In the genomic region with DNA sequence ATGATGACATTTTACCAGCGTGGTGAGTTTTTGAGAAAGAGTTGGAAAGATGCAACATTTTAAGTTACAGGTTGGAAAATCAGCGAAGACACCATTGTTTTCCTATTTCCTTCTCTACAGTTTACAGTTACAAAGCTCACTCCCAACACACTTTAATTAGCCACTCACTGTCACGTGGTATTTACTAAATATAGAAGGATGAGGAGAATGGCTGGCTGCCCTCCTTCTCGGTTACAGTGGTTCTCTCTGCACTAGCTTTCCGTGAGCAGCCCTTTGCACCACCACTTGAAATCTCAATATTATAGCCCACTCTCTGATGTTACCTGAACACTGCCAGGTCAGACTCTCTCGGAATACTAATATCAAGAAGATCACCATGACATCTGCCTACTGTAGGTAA, we compare ENCODE assay signal across 26 cellular contexts.
DNase-seq lines count a peak whose midpoint lies in the region; ATAC-seq and TF ChIP-seq lines count a peak whose summit lies in the region.
"Had no signal": no experiment of that assay in that cellular context is flagged by ENCODE, and none has a peak within 500 bp of the region (broad histone marks: within the 10 kb centered on the region; RNA-seq: fewer than 3 reads in every experiment).

No MANE protein-coding gene starts in this region.

- peak overlapping the region; percentile 71 for H3K27ac ChIP-seq in psoas muscle
- H3K27ac ChIP-seq in vagina, result no peak overlapping the region
- H3K27ac ChIP-seq: coronary artery, stomach had no signal

- peak overlapping the region; percentile 49 for H3K4me3 ChIP-seq in psoas muscle
- H3K4me3 ChIP-seq in vagina, result no peak overlapping the region
- H3K4me3 ChIP-seq: coronary artery, GM12878, stomach had no signal

- peak; percentile 95 to 100 (median 98) for ATAC-seq in psoas muscle
- no peak for ATAC-seq in GM21390 (IDR thresholded peaks at IDR 0.05; ENCODE audit: unreplicated experiment)
- ATAC-seq: CD8-positive, alpha-beta T cell; GM12878; naive thymus-derived CD4-positive, alpha-beta T cell; sciatic nerve; T-cell; WTC11 had no signal

- H3K4me1 ChIP-seq in psoas muscle (peaks cover 8% of the 10 kb centered on the region), vagina (no peaks in the 10 kb centered on the region)
- H3K4me1 ChIP-seq: stomach had no signal

- no peak for TF ChIP-seq POLR2A in vagina (IDR thresholded peaks at IDR 0.05)

- H3K27me3 ChIP-seq in psoas muscle (ENCODE audit: insufficient read depth in 3 of 3, low read length in 2 of 3) (no peaks in the 10 kb centered on the region), vagina (no peaks in the 10 kb centered on the region)
- H3K27me3 ChIP-seq: stomach had no signal

- intact Hi-C loops in psoas muscle (cut with DNase I), result no loop called here
- intact Hi-C loops in vagina (cut with DNase I), result no loop called here

- WGBS in psoas muscle, 3 donors, result 32 to 44% (median 32%) methylated on average over 6 of the region's 6 CpGs

- DNase-seq in NCI-H524 (lab: John Stamatoyannopoulos, UW), result peak; percentile 66 to 74
- no peak for DNase-seq in NCI-H524 treated with DMSO at 0.1 percent for 48 hours (lab: John Stamatoyannopoulos, UW)
- DNase-seq in NCI-H1105 treated with DMSO at 0.1 percent for 48 hours (lab: John Stamatoyannopoulos, UW), result peak; percentile 56
- DNase-seq in cerebellum (ENCODE audit: low spot score), result peak; percentile 42
- no peak for DNase-seq in psoas muscle
- no peak for DNase-seq in vagina (ENCODE audit: extremely low spot score in 2 of 2)
- no peak for DNase-seq in GM10266 (ENCODE audit: extremely low spot score)
- DNase-seq: activated CD4-positive, alpha-beta T cell treated with anti-CD3 and anti-CD28 coated beads, Interleukin-2, amount 10 ng/mL, durations not matched to agents 7 days and 5 days; activated gamma-delta T cell; activated naive CD8-positive, alpha-beta T cell treated with anti-CD3 and anti-CD28 coated beads for 36 hours; activated T-cell treated with anti-CD3 and anti-CD28 coated beads, Interleukin-2, amount 50 U/mL, for 24 hours; anterior cingulate cortex; CD8-positive, alpha-beta T cell; effector CD8-positive, alpha-beta T cell; midbrain; naive thymus-derived CD4-positive, alpha-beta T cell; NCI-H748 treated with DMSO at 0.1 percent for 48 hours; RPMI8226; stimulated activated CD4-positive, alpha-beta T cell treated with anti-CD3 and anti-CD28 coated beads, Interleukin-4, amount 100 ng/mL, for 1 hour; stomach; T-cell had no signal

- TF ChIP-seq CTCF in psoas muscle (IDR thresholded peaks at IDR 0.05) (no peak), vagina (IDR thresholded peaks at IDR 0.05) (no peak), GM10266 (IDR thresholded peaks at IDR 0.05; ENCODE audit: control insufficient read depth, insufficient read depth, low read depth, missing control alignments) (no peak)

- H3K36me3 ChIP-seq in psoas muscle (ENCODE audit: insufficient read depth in 1 of 2, low read depth in 1 of 2), result no peaks in the 10 kb centered on the region
- H3K36me3 ChIP-seq in vagina, result no peaks in the 10 kb centered on the region
- H3K36me3 ChIP-seq: stomach had no signal

- H3K9me3 ChIP-seq in psoas muscle, result no peaks in the 10 kb centered on the region
- no peaks in the 10 kb centered on the region for H3K9me3 ChIP-seq in vagina
- H3K9me3 ChIP-seq: stomach had no signal

Comparison
In these comparisons a context has a peak if more than half of its experiments do, and no peak if none do; other contexts are left out.
1. DNase-seq: peak in NCI-H524 (2 of 2), NCI-H1105 treated with DMSO at 0.1 percent for 48 hours (single experiment) and cerebellum (single experiment); none in NCI-H524 treated with DMSO at 0.1 percent for 48 hours (single experiment), psoas muscle (0 of 2), vagina (0 of 2) and GM10266 (single experiment).